11 cellular contexts compared by ENCODE assay signal in genomic region chr4:185792384-185793146, GRCh38. TPM values are rescaled to one million over a fixed set of nuclear protein-coding genes. Genes with fewer than 3 reads are reported as not detected.
A peak's percentile ranks its signal among the peaks of the same experiment; 100 is the strongest.
DNase-seq lines count a peak whose midpoint lies in the region; ATAC-seq and TF ChIP-seq lines count a peak whose summit lies in the region.
"Had no signal": no experiment of that assay in that cellular context is flagged by ENCODE, and none has a peak within 500 bp of the region (broad histone marks: within the 10 kb centered on the region; RNA-seq: fewer than 3 reads in every experiment).

No MANE protein-coding gene starts in this region.

- H3K27ac ChIP-seq in cardiac muscle cell (peak overlapping the region; percentile 16), SJSA1 (peak overlapping the region; percentile 84), gastroesophageal sphincter (peak overlapping the region in 3 of 4 donors; percentile 46 to 61 (median 53)), tibial artery (peak overlapping the region; percentile 55 to 73), adrenal gland (peak overlapping the region in 1 of 5 donors; percentile 11)
- H3K27ac ChIP-seq: VCaP had no signal

- H3K27me3 ChIP-seq in cardiac muscle cell (no peaks in the 10 kb centered on the region), SJSA1 (replicated peaks) (no peaks in the 10 kb centered on the region), gastroesophageal sphincter (no peaks in the 10 kb centered on the region), tibial artery (no peaks in the 10 kb centered on the region), adrenal gland (no peaks in the 10 kb centered on the region)

- intact Hi-C loops in Right ventricle myocardium superior (cut with DNase I) (no loop called here), tibial artery (cut with DNase I; ENCODE audit: low total_unique reads) (no loop called here), adrenal gland (cut with DNase I) (no loop called here)

- H3K9me3 ChIP-seq in cardiac muscle cell (ENCODE audit: low read depth) (no peaks in the 10 kb centered on the region), SJSA1 (replicated peaks) (no peaks in the 10 kb centered on the region), gastroesophageal sphincter (no peaks in the 10 kb centered on the region), tibial artery (no peaks in the 10 kb centered on the region), adrenal gland (replicated peaks in 1 of 3) (no peaks in the 10 kb centered on the region)

- no peak for TF ChIP-seq EP300 in gastroesophageal sphincter (IDR thresholded peaks at IDR 0.05)

- ATAC-seq in Right ventricle myocardium superior (ENCODE audit: poor library complexity) (no peak), gastroesophageal sphincter (peak; percentile 54)

- TF ChIP-seq CTCF in cardiac muscle cell (IDR thresholded peaks at IDR 0.05; ENCODE audit: low read depth, low read length) = no peak
- TF ChIP-seq CTCF in gastroesophageal sphincter (IDR thresholded peaks at IDR 0.05) = no peak
- no peak for TF ChIP-seq CTCF in tibial artery (IDR thresholded peaks at IDR 0.05)
- TF ChIP-seq CTCF in adrenal gland (IDR thresholded peaks at IDR 0.05) = no peak
- no peak for TF ChIP-seq CTCF in GM20000 (IDR thresholded peaks at IDR 0.05; ENCODE audit: extremely low read depth, missing control alignments)

- H3K36me3 ChIP-seq in cardiac muscle cell = peaks cover 11% of the 10 kb centered on the region
- no peaks in the 10 kb centered on the region for H3K36me3 ChIP-seq in SJSA1
- H3K36me3 ChIP-seq in gastroesophageal sphincter = no peaks in the 10 kb centered on the region
- H3K36me3 ChIP-seq in tibial artery = no peaks in the 10 kb centered on the region
- H3K36me3 ChIP-seq in adrenal gland (replicated peaks in 1 of 2) = no peaks in the 10 kb centered on the region

- 48 to 64% methylated on average over 12 of the region's 12 CpGs for WGBS in gastroesophageal sphincter (ENCODE audit: low coverage in 1 of 2), 2 donors
- whole genome bisulfite sequencing in adrenal gland, 4 donors = 77 to 81% (median 80%) methylated on average over 12 of the region's 12 CpGs

- TF ChIP-seq POLR2A in gastroesophageal sphincter (IDR thresholded peaks at IDR 0.05) (no peak), adrenal gland (IDR thresholded peaks at IDR 0.05) (no peak)

- no peak overlapping the region for H3K4me3 ChIP-seq in cardiac muscle cell
- no peak overlapping the region for H3K4me3 ChIP-seq in SJSA1
- no peak overlapping the region for H3K4me3 ChIP-seq in gastroesophageal sphincter
- no peak overlapping the region for H3K4me3 ChIP-seq in tibial artery
- no peak overlapping the region for H3K4me3 ChIP-seq in adrenal gland

- peak; percentile 46 to 95 for DNase-seq in cardiac muscle cell (ENCODE audit: low read depth in 1 of 2, low spot score in 1 of 2)
- no peak for DNase-seq in Right ventricle myocardium superior
- DNase-seq in SJSA1 (ENCODE audit: low read depth in 1 of 2, low spot score in 2 of 2) = peak; percentile 81 to 88
- no peak for DNase-seq in tibial artery
- no peak for DNase-seq in adrenal gland
- DNase-seq in GM20000 (ENCODE audit: low spot score) = no peak
- DNase-seq in DMS53 (lab: John Stamatoyannopoulos, UW) = no peak
- DNase-seq: NCI-H2107 had no signal

- H3K4me1 ChIP-seq in cardiac muscle cell (ENCODE audit: low read depth) (peaks cover 51% of the 10 kb centered on the region), SJSA1 (replicated peaks) (peaks cover 40% of the 10 kb centered on the region), gastroesophageal sphincter (peaks cover 0 to 17% (median 4%) of the 10 kb centered on the region in 3 donors), tibial artery (peaks cover 0 to 46% (median 19%) of the 10 kb centered on the region in 4 donors), adrenal gland (replicated peaks in 1 of 2) (no peaks in the 10 kb centered on the region)

RNA-seq across cellular contexts. Expression of gene SORBS2, which starts 19.4 kb away (rescaled TPM):
- total RNA-seq in cardiac muscle cell (318 and 453 TPM in 2 replicates), Right ventricle myocardium superior (819 TPM), gastroesophageal sphincter (1,000 to 10,000 TPM in 2 of 4 donors, 100 to 1,000 TPM in 2; 640 to 1,569 (median 1,016) TPM), adrenal gland (100 to 1,000 TPM; 462 to 875 (median 657) TPM)
- polyA plus RNA-seq in cardiac muscle cell (470 and 545 TPM in 2 replicates), adrenal gland (100 to 1,000 TPM; 129 to 542 (median 186) TPM)
- total RNA-seq in SJSA1 (2014; rRNA removed; shearing (Covaris generic)) = 9.0 and 17.4 TPM in 2 replicates
- polyA plus RNA-seq: CD14-positive monocyte had no signal

Comparison
In these comparisons a context has a peak if more than half of its experiments do, and no peak if none do; other contexts are left out.
1. DNase-seq: peak in cardiac muscle cell (2 of 2) and SJSA1 (2 of 2); none in Right ventricle myocardium superior (single experiment), tibial artery (0 of 2), adrenal gland (0 of 7), GM20000 (single experiment) and DMS53 (single experiment).
2. RNA of gene SORBS2, which starts 19.4 kb away (total RNA-seq): 640 to 1,569 TPM in gastroesophageal sphincter, 819 TPM in Right ventricle myocardium superior (single experiment), 462 to 875 TPM in adrenal gland and 318 to 453 TPM in cardiac muscle cell; 9.0 to 17.4 TPM in SJSA1; every median in the first group is over 10 times any median in the second.